In genomic region chr9:40925149-40925548, GRCh38 we compare ENCODE assay signal across 30 cellular contexts.
"Had no signal": no experiment of that assay in that cellular context is flagged by ENCODE, and none has a peak within 500 bp of the region (broad histone marks: within the 10 kb centered on the region; RNA-seq: fewer than 3 reads in every experiment).

No MANE protein-coding gene starts in this region.

- ATAC-seq: activated CD4-positive, alpha-beta T cell treated with anti-CD3 and anti-CD28 coated beads for 36 hours; activated CD8-positive, alpha-beta memory T cell treated with anti-CD3 and anti-CD28 coated beads, Interleukin-2, amount 10 ng/mL, durations not matched to agents 7 days and 5 days; activated CD8-positive, alpha-beta T cell treated with anti-CD3 and anti-CD28 coated beads, Interleukin-2, amount 10 ng/mL, durations not matched to agents 7 days and 5 days; activated T-cell treated with anti-CD3 and anti-CD28 coated beads, Interleukin-2, amount 50 U/mL, for 4 hours; activated T-helper 17 cell treated with anti-CD3 and anti-CD28 coated beads, Interleukin-2, amount 50 U/mL, for 72 hours had no signal

- H3K4me1 ChIP-seq: Peyer's patch, SJCRH30 had no signal

- H3K4me3 ChIP-seq: MG63, Peyer's patch, SJCRH30 had no signal

- H3K9me3 ChIP-seq: MG63, SJCRH30, SK-N-SH had no signal

- H3K36me3 Mint-ChIP-seq: activated CD8-positive, alpha-beta memory T cell treated with anti-CD3 and anti-CD28 coated beads, Interleukin-2, amount 10 ng/mL, durations not matched to agents 7 days and 5 days; brain had no signal

- DNase-seq: activated CD4-positive, alpha-beta T cell treated with anti-CD3 and anti-CD28 coated beads for 36 hours; activated CD4-positive, alpha-beta T cell treated with anti-CD3 and anti-CD28 coated beads, Interleukin-2, amount 50 U/mL, for 4 hours; activated CD8-positive, alpha-beta memory T cell treated with anti-CD3 and anti-CD28 coated beads, Interleukin-2, amount 10 ng/mL, durations not matched to agents 7 days and 5 days; activated CD8-positive, alpha-beta T cell treated with anti-CD3 and anti-CD28 coated beads, Interleukin-2, amount 10 ng/mL, durations not matched to agents 7 days and 5 days; activated gamma-delta T cell; activated naive CD4-positive, alpha-beta T cell treated with anti-CD3 and anti-CD28 coated beads for 36 hours; activated T-cell treated with anti-CD3 and anti-CD28 coated beads, Interleukin-2, amount 50 U/mL, for 4 hours; amygdala; MG63; MV-4-11; NCI-H1092 treated with DMSO at 0.1 percent for 48 hours; NCI-H1417 treated with DMSO at 0.1 percent for 48 hours; NCI-H1694; NCI-H2029; NCI-H2107; NCI-H2171 treated with DMSO at 0.1 percent for 48 hours; NCI-H226; NCI-H526; Peyer's patch; Right ventricle myocardium superior; SJCRH30; SK-N-SH; T-helper 1 cell; WERI-Rb-1 had no signal

- H3K4me1 Mint-ChIP-seq: activated CD4-positive, alpha-beta T cell treated with anti-CD3 and anti-CD28 coated beads for 36 hours; activated CD8-positive, alpha-beta memory T cell treated with anti-CD3 and anti-CD28 coated beads, Interleukin-2, amount 10 ng/mL, durations not matched to agents 7 days and 5 days; activated T-helper 17 cell treated with anti-CD3 and anti-CD28 coated beads, Interleukin-2, amount 50 U/mL, for 72 hours; brain; central memory CD8-positive, alpha-beta T cell had no signal

- H3K27ac Mint-ChIP-seq: activated CD4-positive, alpha-beta T cell treated with anti-CD3 and anti-CD28 coated beads for 36 hours; activated CD8-positive, alpha-beta memory T cell treated with anti-CD3 and anti-CD28 coated beads, Interleukin-2, amount 10 ng/mL, durations not matched to agents 7 days and 5 days; activated CD8-positive, alpha-beta T cell treated with anti-CD3 and anti-CD28 coated beads, Interleukin-2, amount 10 ng/mL, durations not matched to agents 7 days and 5 days; activated naive CD4-positive, alpha-beta T cell treated with anti-CD3 and anti-CD28 coated beads for 36 hours; activated naive CD8-positive, alpha-beta T cell; activated T-helper 17 cell treated with anti-CD3 and anti-CD28 coated beads, Interleukin-2, amount 50 U/mL, for 72 hours; brain had no signal

- H3K27me3 ChIP-seq: Peyer's patch had no signal

- H3K27ac ChIP-seq: KMS-11, Peyer's patch, RWPE1, SJCRH30, WERI-Rb-1 had no signal

- H3K36me3 ChIP-seq: MG63, Peyer's patch, SJCRH30, WERI-Rb-1 had no signal

- H3K27me3 Mint-ChIP-seq: activated CD4-positive, alpha-beta T cell treated with anti-CD3 and anti-CD28 coated beads for 36 hours; activated CD8-positive, alpha-beta memory T cell treated with anti-CD3 and anti-CD28 coated beads, Interleukin-2, amount 10 ng/mL, durations not matched to agents 7 days and 5 days; activated naive CD8-positive, alpha-beta T cell; activated T-helper 17 cell treated with anti-CD3 and anti-CD28 coated beads, Interleukin-2, amount 50 U/mL, for 72 hours; brain; central memory CD8-positive, alpha-beta T cell had no signal

- H3K4me3 Mint-ChIP-seq: activated CD4-positive, alpha-beta T cell treated with anti-CD3 and anti-CD28 coated beads for 36 hours; activated CD8-positive, alpha-beta memory T cell treated with anti-CD3 and anti-CD28 coated beads, Interleukin-2, amount 10 ng/mL, durations not matched to agents 7 days and 5 days; activated CD8-positive, alpha-beta T cell treated with anti-CD3 and anti-CD28 coated beads, Interleukin-2, amount 10 ng/mL, durations not matched to agents 7 days and 5 days; activated naive CD4-positive, alpha-beta T cell treated with anti-CD3 and anti-CD28 coated beads for 36 hours; activated naive CD8-positive, alpha-beta T cell; activated T-cell treated with anti-CD3 and anti-CD28 coated beads, Interleukin-2, amount 50 U/mL, for 4 hours; activated T-helper 17 cell treated with anti-CD3 and anti-CD28 coated beads, Interleukin-2, amount 50 U/mL, for 72 hours; brain; central memory CD8-positive, alpha-beta T cell had no signal
